In the genomic region with DNA sequence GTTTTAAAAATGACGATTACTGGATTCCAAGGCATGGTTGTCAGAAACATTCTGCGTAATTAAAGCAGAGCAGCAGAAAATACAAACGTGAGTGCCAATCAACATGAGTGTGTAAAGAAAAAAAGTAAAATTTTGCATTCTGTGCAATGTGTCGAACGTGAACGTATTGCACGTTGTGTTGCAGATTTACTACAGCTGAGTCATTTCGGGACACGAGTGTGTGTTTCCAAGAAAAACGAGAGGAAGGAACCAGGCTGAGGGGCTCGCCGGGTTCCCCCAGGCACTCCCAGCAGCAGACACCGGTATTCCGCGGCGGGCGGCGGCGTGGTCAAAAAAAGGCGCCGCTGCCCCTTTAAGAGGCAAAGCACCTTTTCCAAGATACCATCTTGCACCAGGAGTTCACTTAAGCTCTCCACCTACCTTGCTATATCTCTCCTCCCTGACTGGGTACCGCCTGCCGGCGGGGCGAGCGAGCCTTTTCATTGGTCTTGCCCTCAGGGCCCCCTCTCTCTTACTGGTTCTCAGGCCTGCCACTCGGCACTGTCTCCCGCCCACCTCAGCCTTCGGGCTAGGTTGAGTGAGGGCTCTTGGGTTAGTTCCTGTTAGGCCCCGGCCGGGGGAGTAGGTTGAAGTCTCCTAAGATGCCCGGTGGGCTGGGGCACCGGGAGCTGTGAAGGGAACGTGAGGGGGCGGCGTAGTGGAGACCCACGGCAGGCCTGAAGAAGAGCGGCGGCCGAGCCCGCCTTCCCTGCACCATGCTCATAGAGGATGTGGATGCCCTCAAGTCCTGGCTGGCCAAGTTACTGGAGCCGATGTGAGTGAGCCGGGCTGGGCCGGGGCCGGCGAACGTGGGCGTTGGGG, we compare ENCODE assay signal across 1 cellular context.
TF ChIP-seq lines count a peak whose summit lies in the region.

A gene with protein sequence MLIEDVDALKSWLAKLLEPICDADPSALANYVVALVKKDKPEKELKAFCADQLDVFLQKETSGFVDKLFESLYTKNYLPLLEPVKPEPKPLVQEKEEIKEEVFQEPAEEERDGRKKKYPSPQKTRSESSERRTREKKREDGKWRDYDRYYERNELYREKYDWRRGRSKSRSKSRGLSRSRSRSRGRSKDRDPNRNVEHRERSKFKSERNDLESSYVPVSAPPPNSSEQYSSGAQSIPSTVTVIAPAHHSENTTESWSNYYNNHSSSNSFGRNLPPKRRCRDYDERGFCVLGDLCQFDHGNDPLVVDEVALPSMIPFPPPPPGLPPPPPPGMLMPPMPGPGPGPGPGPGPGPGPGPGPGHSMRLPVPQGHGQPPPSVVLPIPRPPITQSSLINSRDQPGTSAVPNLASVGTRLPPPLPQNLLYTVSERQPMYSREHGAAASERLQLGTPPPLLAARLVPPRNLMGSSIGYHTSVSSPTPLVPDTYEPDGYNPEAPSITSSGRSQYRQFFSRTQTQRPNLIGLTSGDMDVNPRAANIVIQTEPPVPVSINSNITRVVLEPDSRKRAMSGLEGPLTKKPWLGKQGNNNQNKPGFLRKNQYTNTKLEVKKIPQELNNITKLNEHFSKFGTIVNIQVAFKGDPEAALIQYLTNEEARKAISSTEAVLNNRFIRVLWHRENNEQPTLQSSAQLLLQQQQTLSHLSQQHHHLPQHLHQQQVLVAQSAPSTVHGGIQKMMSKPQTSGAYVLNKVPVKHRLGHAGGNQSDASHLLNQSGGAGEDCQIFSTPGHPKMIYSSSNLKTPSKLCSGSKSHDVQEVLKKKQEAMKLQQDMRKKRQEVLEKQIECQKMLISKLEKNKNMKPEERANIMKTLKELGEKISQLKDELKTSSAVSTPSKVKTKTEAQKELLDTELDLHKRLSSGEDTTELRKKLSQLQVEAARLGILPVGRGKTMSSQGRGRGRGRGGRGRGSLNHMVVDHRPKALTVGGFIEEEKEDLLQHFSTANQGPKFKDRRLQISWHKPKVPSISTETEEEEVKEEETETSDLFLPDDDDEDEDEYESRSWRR (plus strand): TSS at position 595 of the 861 bp plus-strand sequence. CDS start 161 bp downstream, at position 756.

TF ChIP-seq in K562, 482 proteins besides CTCF, POLR2A, EP300 and RAD21 (continued from another document and continues in another):
- TF ChIP-seq REST (CRISPR knock-in tag; IDR thresholded peaks at IDR 0.05; ENCODE audit: low read depth): no peak
- peak; percentile 39 for TF ChIP-seq KDM5B (IDR thresholded peaks at IDR 0.05; ENCODE audit: insufficient replicate concordance, low read depth, low read length)
- TF ChIP-seq NONO (IDR thresholded peaks at IDR 0.05; ENCODE audit: low read depth in 2 of 2, low read length in 1 of 2): 0 out of 4 replicates have a peak, but pooled peaks of 1 of the 2 experiments have one; percentile 14
- peak; percentile 90 for TF ChIP-seq POLR2G (IDR thresholded peaks at IDR 0.05; ENCODE audit: low read depth, low read length)
- TF ChIP-seq, protein P1, sequence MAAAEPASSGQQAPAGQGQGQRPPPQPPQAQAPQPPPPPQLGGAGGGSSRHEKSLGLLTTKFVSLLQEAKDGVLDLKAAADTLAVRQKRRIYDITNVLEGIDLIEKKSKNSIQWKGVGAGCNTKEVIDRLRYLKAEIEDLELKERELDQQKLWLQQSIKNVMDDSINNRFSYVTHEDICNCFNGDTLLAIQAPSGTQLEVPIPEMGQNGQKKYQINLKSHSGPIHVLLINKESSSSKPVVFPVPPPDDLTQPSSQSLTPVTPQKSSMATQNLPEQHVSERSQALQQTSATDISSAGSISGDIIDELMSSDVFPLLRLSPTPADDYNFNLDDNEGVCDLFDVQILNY (CRISPR knock-in tag; IDR thresholded peaks at IDR 0.05): no peak
- TF ChIP-seq RNF2 (IDR thresholded peaks at IDR 0.05): no peak; the same call in none of the 2 replicates
- no peak for TF ChIP-seq ZNF354B (CRISPR knock-in tag; IDR thresholded peaks at IDR 0.05)
- peak; percentile 33 to 44; a peak in 1 of 4 replicates for TF ChIP-seq TEAD1 (CRISPR knock-in tag; IDR thresholded peaks at IDR 0.05)
- peak; percentile 56; the same call in 1 of the 2 replicates for TF ChIP-seq SOX6 (IDR thresholded peaks at IDR 0.05)
- TF ChIP-seq CC2D1A (IDR thresholded peaks at IDR 0.05): no peak
- TF ChIP-seq BACH1 (tag; IDR thresholded peaks at IDR 0.05): 0 out of 2 replicates have a peak, but pooled peaks have one; percentile 27
- peak; percentile 25 to 79; a peak in 2 of 4 replicates for TF ChIP-seq UBTF (IDR thresholded peaks at IDR 0.05; ENCODE audit: borderline replicate concordance in 1 of 2, low read depth in 2 of 2, low read length in 2 of 2)
- no peak for TF ChIP-seq NFE2L1 (tag; IDR thresholded peaks at IDR 0.05; ENCODE audit: borderline replicate concordance, low read depth)
- TF ChIP-seq SMAD1 (IDR thresholded peaks at IDR 0.05; ENCODE audit: low read depth, low read length, partially characterized antibody): peak; percentile 47
- no peak for TF ChIP-seq POU5F1 (IDR thresholded peaks at IDR 0.05; ENCODE audit: borderline replicate concordance, low read depth, low read length, partially characterized antibody)
- peak; percentile 98 for TF ChIP-seq RBM25 (IDR thresholded peaks at IDR 0.05; ENCODE audit: low read depth, low read length, severe bottlenecking)
- peak; percentile 79; the same call in 1 of the 2 replicates for TF ChIP-seq LEF1 (IDR thresholded peaks at IDR 0.05)
- peak; percentile 100 for TF ChIP-seq PKNOX1 (IDR thresholded peaks at IDR 0.05)
- TF ChIP-seq ZNF766 (CRISPR knock-in tag; conservative IDR thresholded peaks at IDR 0.05): no peak
- TF ChIP-seq ARID4B (CRISPR knock-in tag; IDR thresholded peaks at IDR 0.05): peak; percentile 82
- TF ChIP-seq HIVEP1 (CRISPR knock-in tag; IDR thresholded peaks at IDR 0.05): no peak
- TF ChIP-seq TAF9B (IDR thresholded peaks at IDR 0.05; ENCODE audit: partially characterized antibody): peak; percentile 90
- TF ChIP-seq KAT2B (IDR thresholded peaks at IDR 0.05; ENCODE audit: low read depth, low read length): no peak
- no peak for TF ChIP-seq HMG20A (CRISPR knock-in tag; conservative IDR thresholded peaks at IDR 0.05)
- TF ChIP-seq CSDE1 (IDR thresholded peaks at IDR 0.05): no peak
- TF ChIP-seq CXXC5 (CRISPR knock-in tag; IDR thresholded peaks at IDR 0.05): peak; percentile 77
- no peak for TF ChIP-seq PCBP2 (IDR thresholded peaks at IDR 0.05; ENCODE audit: low read depth, low read length, poor library complexity, severe bottlenecking)
- peak; percentile 48 to 57; a peak in 1 of 4 replicates for TF ChIP-seq ARNT (IDR thresholded peaks at IDR 0.05)
- no peak for TF ChIP-seq ZNF146 (CRISPR knock-in tag; IDR thresholded peaks at IDR 0.05; ENCODE audit: unreplicated experiment)
- peak; percentile 36; the same call in 1 of the 2 replicates for TF ChIP-seq POLR2AphosphoS2 (IDR thresholded peaks at IDR 0.05; ENCODE audit: low read length)
